ENCODE assay signal across 8 cellular contexts in the genomic region with DNA sequence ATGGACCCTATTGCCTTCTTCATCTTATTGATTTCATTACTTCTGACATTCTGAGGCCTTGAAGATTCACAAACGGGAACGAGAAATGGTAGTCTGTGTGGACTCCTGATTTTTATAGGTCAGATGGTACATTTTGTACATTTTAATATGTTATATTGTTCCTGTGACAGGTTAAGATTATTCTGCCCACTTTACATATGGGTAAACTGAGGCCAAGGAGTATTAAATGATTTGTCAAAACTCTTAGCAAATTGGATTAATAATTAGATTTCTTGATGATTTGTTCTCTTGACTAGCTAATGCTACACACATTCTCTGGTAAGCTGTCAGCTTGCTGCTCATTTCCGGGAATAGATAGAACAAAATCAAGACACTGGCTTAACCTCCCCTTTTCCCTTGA. TPM values are rescaled to one million over a fixed set of nuclear protein-coding genes. Genes with fewer than 3 reads are reported as not detected.
DNase-seq lines count a peak whose midpoint lies in the region; ATAC-seq and TF ChIP-seq lines count a peak whose summit lies in the region.

No MANE protein-coding gene starts in this region.

- POLR2A ChIA-PET in CD4-positive, alpha-beta T cell (lab: Charles Lee), result interaction anchor here (1.0 to 8.5 kb wide), 3 partner anchors 9 to 203 kb away, joined by 3 to 293 read pairs (median 8); partner anchors contain the start of genes CDC25C, ETF1 and KDM3B

- no peak overlapping the region for H2AFZ ChIP-seq in Karpas-422 (ENCODE audit: low read length)
- no peak overlapping the region for H2AFZ ChIP-seq in osteoblast (ENCODE audit: low read length)

- H3K4me2 ChIP-seq in Karpas-422 (ENCODE audit: low read depth, low read length, poor library complexity, severe bottlenecking) (peak overlapping the region; percentile 92), osteoblast (ENCODE audit: insufficient read depth, low read length) (peak overlapping the region; percentile 99)

- H3K27ac ChIP-seq in CD4-positive, alpha-beta T cell (ENCODE audit: low read depth, low read length), result no peak overlapping the region
- H3K27ac ChIP-seq in Karpas-422 (ENCODE audit: low read length) (peak overlapping the region; percentile 72; the same call in 1 of the 2 replicates), dorsolateral prefrontal cortex (peak overlapping the region in 35 of 59 donors; percentile 3 to 100 (median 99)), osteoblast (ENCODE audit: low read depth, low read length) (no peak overlapping the region), caudate nucleus (ENCODE audit: low read depth, low read length) (no peak overlapping the region)

- DNase-seq in CD4-positive, alpha-beta T cell, result no peak
- DNase-seq in Karpas-422 (no peak), dorsolateral prefrontal cortex (no peak), osteoblast (ENCODE audit: insufficient read length, low spot score, missing footprints) (no peak), caudate nucleus (lab: John Stamatoyannopoulos, UW) (no peak), glomerular visceral epithelial cell (ENCODE audit: extremely low spot score) (no peak)

- peak overlapping the region; percentile 94 for H3K4me3 Mint-ChIP-seq in CD4-positive, alpha-beta T cell

- peaks cover 46% of the 10 kb centered on the region for H3K4me1 Mint-ChIP-seq in CD4-positive, alpha-beta T cell (ENCODE audit: low read depth)

- H3K36me3 Mint-ChIP-seq in CD4-positive, alpha-beta T cell (ENCODE audit: low read depth), result peaks cover 35% of the 10 kb centered on the region

- ATAC-seq in CD4-positive, alpha-beta T cell (ENCODE audit: poor library complexity), result no peak
- no peak for ATAC-seq in HG03432 (IDR thresholded peaks at IDR 0.05; ENCODE audit: unreplicated experiment)
- ATAC-seq in HG02588 (IDR thresholded peaks at IDR 0.05; ENCODE audit: unreplicated experiment), result no peak

- peak overlapping the region; percentile 86 for H3K9ac ChIP-seq in Karpas-422 (ENCODE audit: low read length)

- no peaks in the 10 kb centered on the region for H3K27me3 Mint-ChIP-seq in CD4-positive, alpha-beta T cell

- peaks cover 18% of the 10 kb centered on the region; the same call in 1 of the 2 replicates for H4K20me1 ChIP-seq in Karpas-422 (ENCODE audit: insufficient read depth, low read depth, low read length)
- H4K20me1 ChIP-seq in osteoblast (ENCODE audit: insufficient read depth, low read length), result peaks cover 36% of the 10 kb centered on the region

- no peaks in the 10 kb centered on the region for H3K9me2 ChIP-seq in Karpas-422 (replicated peaks; ENCODE audit: insufficient read depth, low read length)

- H3K27ac Mint-ChIP-seq in CD4-positive, alpha-beta T cell, result peak overlapping the region; percentile 84

- H3K4me3 ChIP-seq in Karpas-422 (ENCODE audit: low read length) (peak overlapping the region; percentile 85; the same call in 1 of the 2 replicates), dorsolateral prefrontal cortex (peak overlapping the region in 49 of 59 donors; percentile 62 to 98 (median 90)), osteoblast (ENCODE audit: insufficient read depth, low read length) (peak overlapping the region; percentile 88)

- H3K36me3 ChIP-seq in Karpas-422 (ENCODE audit: insufficient read depth, low read length), result peaks cover 29% of the 10 kb centered on the region
- peaks cover 40% of the 10 kb centered on the region for H3K36me3 ChIP-seq in osteoblast (ENCODE audit: insufficient read depth, low read length)

- no peaks in the 10 kb centered on the region for H3K9me3 Mint-ChIP-seq in CD4-positive, alpha-beta T cell

- H3K9me3 ChIP-seq in CD4-positive, alpha-beta T cell (ENCODE audit: control insufficient read depth, low read length), result no peaks in the 10 kb centered on the region
- H3K9me3 ChIP-seq in Karpas-422 (ENCODE audit: low read length) (no peaks in the 10 kb centered on the region), osteoblast (ENCODE audit: low read depth, low read length) (no peaks in the 10 kb centered on the region)

- no peaks in the 10 kb centered on the region for H3K27me3 ChIP-seq in CD4-positive, alpha-beta T cell (ENCODE audit: control insufficient read depth, insufficient read depth, low read length)
- no peaks in the 10 kb centered on the region for H3K27me3 ChIP-seq in Karpas-422 (ENCODE audit: low read length)
- H3K27me3 ChIP-seq in dorsolateral prefrontal cortex, result no peaks in the 10 kb centered on the region
- no peaks in the 10 kb centered on the region for H3K27me3 ChIP-seq in osteoblast (ENCODE audit: insufficient read depth, low read length)

- TF ChIP-seq CTCF in CD4-positive, alpha-beta T cell (IDR thresholded peaks at IDR 0.05), result no peak
- no peak for TF ChIP-seq CTCF in dorsolateral prefrontal cortex (IDR thresholded peaks at IDR 0.05 in 54 of 56, conservative IDR thresholded peaks at IDR 0.05 in 2 of 56; ENCODE audit: low read depth in 1 of 56, partially characterized antibody in 56 of 56)
- no peak for TF ChIP-seq CTCF in osteoblast (IDR thresholded peaks at IDR 0.05; ENCODE audit: extremely low read depth, low read depth, low read length)

- CTCF ChIA-PET in CD4-positive, alpha-beta T cell (lab: Charles Lee), result interaction anchor here (1.3 to 13.3 kb wide), 2 partner anchors 13 kb away, joined by 3 to 248 read pairs; partner anchors contain the start of gene KDM3B

- H3K4me1 ChIP-seq in Karpas-422 (ENCODE audit: low read length), result peaks cover 22% of the 10 kb centered on the region
- H3K4me1 ChIP-seq in osteoblast (ENCODE audit: insufficient read depth, low read length), result peaks cover 16% of the 10 kb centered on the region

- intact Hi-C loops in CD4-positive, alpha-beta T cell (cut with DNase I, micrococcal nuclease), result loop anchor here in 1 of 2 experiments (10.0 kb wide), 1 partner anchor 675 kb away; no protein-coding TSS in a partner anchor
- intact Hi-C loops in dorsolateral prefrontal cortex (cut with DNase I), result no loop called here

- H3K79me2 ChIP-seq in Karpas-422 (ENCODE audit: low read length) (peaks cover 49% of the 10 kb centered on the region), osteoblast (ENCODE audit: insufficient read depth, low read length) (peaks cover 59% of the 10 kb centered on the region)

RNA-seq across cellular contexts. Expression of gene FAM53C, which starts 1.9 kb away (rescaled TPM):
- 10 to 100 TPM; 81.0 to 83.8 TPM for total RNA-seq in CD4-positive, alpha-beta T cell
- total RNA-seq in Karpas-422 (2014; rRNA removed; shearing (Covaris generic); ENCODE audit: low replicate concordance), result 48.2 and 62.8 TPM in 2 replicates
- total RNA-seq in dorsolateral prefrontal cortex (10 to 100 TPM; 31.8 to 57.6 (median 42.1) TPM), osteoblast (39.8 and 43.8 TPM in 2 replicates)

RNA-seq across cellular contexts. Expression of gene CDC25C, which starts 8.4 kb away (rescaled TPM):
- total RNA-seq in CD4-positive, alpha-beta T cell, result not detected
- 6.1 and 11.1 TPM in 2 replicates for total RNA-seq in Karpas-422 (2014; rRNA removed; shearing (Covaris generic); ENCODE audit: low replicate concordance)
- total RNA-seq in dorsolateral prefrontal cortex (1 to 10 TPM in 6 of 120 experiments, under 1 TPM in 37, not detected in 77; 0.23 to 1.5 (median 0.50) TPM), osteoblast (1.8 TPM in 2 replicates)

RNA-seq across cellular contexts. Expression of gene KDM3B, which starts 12.5 kb away (rescaled TPM):
- 10 to 100 TPM; 59.5 to 66.0 TPM for total RNA-seq in CD4-positive, alpha-beta T cell
- 44.9 and 56.3 TPM in 2 replicates for total RNA-seq in Karpas-422 (2014; rRNA removed; shearing (Covaris generic); ENCODE audit: low replicate concordance)
- total RNA-seq in dorsolateral prefrontal cortex (10 to 100 TPM; 50.2 to 81.2 (median 66.4) TPM), osteoblast (48.3 and 53.2 TPM in 2 replicates)

Comparison
In these comparisons a context has a peak if more than half of its experiments do, and no peak if none do; other contexts are left out.
1. H3K27ac ChIP-seq: peak in Karpas-422 (single experiment) and dorsolateral prefrontal cortex (35 of 59); none in CD4-positive, alpha-beta T cell (single experiment), osteoblast (single experiment) and caudate nucleus (single experiment).
2. Peak in every context shown above with its lines, with median percentiles within 50 percentile points of each other: H3K4me3 ChIP-seq.